Comparison of ENCODE assay signal across 18 cellular contexts in genomic region chr13:85728831-85729230, GRCh38.
DNase-seq lines count a peak whose midpoint lies in the region; ATAC-seq, FAIRE-seq and TF ChIP-seq lines count a peak whose summit lies in the region.
"Had no signal": no experiment of that assay in that cellular context is flagged by ENCODE, and none has a peak within 500 bp of the region (broad histone marks: within the 10 kb centered on the region; RNA-seq: fewer than 3 reads in every experiment).

No MANE protein-coding gene starts in this region.

- no peaks in the 10 kb centered on the region for H3K9me1 ChIP-seq in IMR-90 (ENCODE audit: insufficient read depth, low read length)

- H2AK9ac ChIP-seq in IMR-90 (replicated peaks; ENCODE audit: low read depth, low read length, poor library complexity), result no peak overlapping the region

- TF ChIP-seq POLR2A in A549 (IDR thresholded peaks at IDR 0.05; ENCODE audit: low read length) (no peak), IMR-90 (IDR thresholded peaks at IDR 0.05; ENCODE audit: low read depth, low read length) (no peak), adrenal gland (IDR thresholded peaks at IDR 0.05) (no peak)

- dilution Hi-C loops in IMR-90 (cut with HindIII; ENCODE audit: low sequenced_read_pairs, unreplicated experiment), result no loop called here

- TF ChIP-seq CTCF in A549 (IDR thresholded peaks at IDR 0.05), result no peak
- TF ChIP-seq CTCF in IMR-90 (conservative IDR thresholded peaks at IDR 0.05; ENCODE audit: low read depth, low read length), result no peak
- TF ChIP-seq CTCF in choroid plexus epithelial cell (conservative IDR thresholded peaks at IDR 0.05; ENCODE audit: low read depth, low read length), result no peak
- no peak for TF ChIP-seq CTCF in foreskin fibroblast (IDR thresholded peaks at IDR 0.05; ENCODE audit: low read depth, low read length)
- TF ChIP-seq CTCF in adrenal gland (IDR thresholded peaks at IDR 0.05), result no peak

- H3K79me1 ChIP-seq in IMR-90 (ENCODE audit: low read depth in 1 of 2, low read length in 2 of 2), result no peaks in the 10 kb centered on the region

- H3K23ac ChIP-seq in IMR-90 (ENCODE audit: low read depth, low read length), result 0 out of 2 replicates have a peak overlapping the region, but pooled peaks have one; percentile 23

- CTCF ChIA-PET in A549 (lab: Yijun Ruan, JAX) (no interaction called here), IMR-90 (lab: Yijun Ruan, JAX) (no interaction called here)

- H4K5ac ChIP-seq in IMR-90 (ENCODE audit: low read depth, low read length), result no peak overlapping the region

- peak overlapping the region; percentile 69; the same call in 1 of the 2 replicates for H3K4ac ChIP-seq in IMR-90 (ENCODE audit: low read depth, low read length)

- H4K20me1 ChIP-seq in IMR-90 (ENCODE audit: insufficient read depth, low read length), result no peaks in the 10 kb centered on the region

- H2BK15ac ChIP-seq in IMR-90 (ENCODE audit: low read depth, low read length), result no peak overlapping the region

- no peak for TF ChIP-seq RAD21 in A549 (conservative IDR thresholded peaks at IDR 0.05 in 1 of 2, IDR thresholded peaks at IDR 0.05 in 1 of 2)
- no peak for TF ChIP-seq RAD21 in IMR-90 (IDR thresholded peaks at IDR 0.05; ENCODE audit: low read length)

- peak overlapping the region; percentile 53; the same call in 1 of the 2 replicates for H2BK20ac ChIP-seq in IMR-90 (ENCODE audit: low read depth, low read length)

- H2BK120ac ChIP-seq in IMR-90 (ENCODE audit: low read depth, low read length), result peak overlapping the region; percentile 65; the same call in 1 of the 2 replicates

- no peak for TF ChIP-seq EP300 in A549 (IDR thresholded peaks at IDR 0.05)

- H3K9me3 ChIP-seq in A549, result no peaks in the 10 kb centered on the region
- peaks cover 2% of the 10 kb centered on the region; the same call in 1 of the 2 replicates for H3K9me3 ChIP-seq in IMR-90 (ENCODE audit: control insufficient read depth, insufficient read depth, low read length)
- H3K9me3 ChIP-seq in adrenal gland (replicated peaks in 1 of 3), result no peaks in the 10 kb centered on the region
- H3K9me3 ChIP-seq: HAP-1 had no signal

- POLR2A ChIA-PET in A549 (lab: Yijun Ruan, JAX), result no interaction called here
- POLR2A ChIA-PET in IMR-90 (lab: Charles Lee; ENCODE audit: unreplicated experiment), result no interaction called here

- in situ Hi-C loops in IMR-90 (cut with MboI; ENCODE audit: low sequenced_read_pairs), result no loop called here

- H3K27me3 ChIP-seq in IMR-90 (ENCODE audit: control insufficient read depth, insufficient read depth, low read length) (no peaks in the 10 kb centered on the region), adrenal gland (no peaks in the 10 kb centered on the region)

- peak overlapping the region; percentile 61 for H3K4me2 ChIP-seq in A549
- H3K4me2 ChIP-seq in IMR-90 (ENCODE audit: low read depth, low read length), result peak overlapping the region; percentile 67; the same call in 1 of the 2 replicates
- H3K4me2 ChIP-seq: SK-N-SH had no signal

- H3K36me3 ChIP-seq in IMR-90 (ENCODE audit: control insufficient read depth, insufficient read depth, low read length), result no peaks in the 10 kb centered on the region
- H3K36me3 ChIP-seq in adrenal gland (replicated peaks in 1 of 2), result no peaks in the 10 kb centered on the region
- H3K36me3 ChIP-seq: HAP-1 had no signal

- intact Hi-C loops in IMR-90 (cut with micrococcal nuclease) (loop anchor here (5.0 kb wide), 1 partner anchor 202 kb away; no protein-coding TSS in a partner anchor), adrenal gland (cut with DNase I) (no loop called here), posterior vena cava (cut with DNase I) (no loop called here)

- H3K18ac ChIP-seq in IMR-90 (ENCODE audit: low read depth, low read length), result peak overlapping the region; percentile 80; the same call in 1 of the 2 replicates

- FAIRE-seq in A549 (lab: Jason Lieb, UNC), result no peak
- FAIRE-seq: G401.6 had no signal

- no peak overlapping the region for H2AFZ ChIP-seq in IMR-90 (replicated peaks; ENCODE audit: low read length, poor library complexity)

- ATAC-seq in A549 (no peak), IMR-90 (ENCODE audit: low read depth) (peak; percentile 35)

- H3K4me3 ChIP-seq in A549, result no peak overlapping the region
- H3K4me3 ChIP-seq in IMR-90 (ENCODE audit: insufficient read depth, low read depth, low read length), result no peak overlapping the region
- no peak overlapping the region for H3K4me3 ChIP-seq in choroid plexus epithelial cell (ENCODE audit: low read depth, low read length)
- no peak overlapping the region for H3K4me3 ChIP-seq in foreskin fibroblast (ENCODE audit: low read depth in 1 of 2, low read length in 2 of 2)
- H3K4me3 ChIP-seq in adrenal gland, result no peak overlapping the region
- H3K4me3 ChIP-seq: HAP-1 had no signal

- H3K27ac ChIP-seq in A549 (peak overlapping the region in 1 of 2 experiments; percentile 3; a peak in 1 of 6 replicates), IMR-90 (ENCODE audit: insufficient read depth, low read length) (peak overlapping the region; percentile 81; the same call in 1 of the 2 replicates), adrenal gland (no peak overlapping the region)
- H3K27ac ChIP-seq: C4-2B had no signal

- H3K14ac ChIP-seq in IMR-90 (replicated peaks; ENCODE audit: low read depth, low read length), result peak overlapping the region; percentile 85

- H3K4me1 ChIP-seq in A549, result peaks cover 17% of the 10 kb centered on the region
- peaks cover 6% of the 10 kb centered on the region; the same call in 1 of the 2 replicates for H3K4me1 ChIP-seq in IMR-90 (ENCODE audit: control insufficient read depth, insufficient read depth, low read length)
- H3K4me1 ChIP-seq in adrenal gland (replicated peaks in 1 of 2), result no peaks in the 10 kb centered on the region
- H3K4me1 ChIP-seq: HAP-1 had no signal

- peak overlapping the region; percentile 89 for H2BK5ac ChIP-seq in IMR-90 (ENCODE audit: low read depth, low read length, poor library complexity, severe bottlenecking)

- H3K9ac ChIP-seq in IMR-90 (ENCODE audit: low read depth, low read length), result no peak overlapping the region
- H3K9ac ChIP-seq: SK-N-SH had no signal

- H3K56ac ChIP-seq in IMR-90 (ENCODE audit: extremely low read depth, insufficient read depth, low read length), result no peak overlapping the region

- no peak for DNase-seq in A549 (ENCODE audit: low read depth in 1 of 2, low spot score in 1 of 2)
- DNase-seq in IMR-90, result peak; percentile 74
- DNase-seq in choroid plexus epithelial cell (ENCODE audit: low read depth), result peak; percentile 12
- DNase-seq in foreskin fibroblast, result peak; percentile 0 to 32
- no peak for DNase-seq in adrenal gland
- DNase-seq in posterior vena cava (ENCODE audit: low spot score), result no peak
- no peak for DNase-seq in globus pallidus (ENCODE audit: low spot score)
- DNase-seq in hepatic stellate cell (ENCODE audit: low spot score), result no peak
- DNase-seq: DND-41, MV-4-11, NCI-H1417, NCI-H187, NCI-H524 treated with DMSO at 0.1 percent for 48 hours, SHP77, SK-N-SH had no signal

- H4K8ac ChIP-seq in IMR-90 (ENCODE audit: low read depth in 2 of 2, low read length in 2 of 2), result no peak overlapping the region; a peak in 1 of 4 replicates

- H4K91ac ChIP-seq in IMR-90 (ENCODE audit: insufficient read depth, low read depth, low read length), result peak overlapping the region; percentile 4; the same call in 1 of the 2 replicates

- BruUV-seq in IMR-90 (replicated peaks; lab: Mats Ljungman, UMichigan), result no TSS peak

- no peak overlapping the region for H2AK5ac ChIP-seq in IMR-90 (ENCODE audit: low read depth, low read length)

TF ChIP-seq in A549, 52 proteins besides CTCF, POLR2A, EP300 and RAD21 (continues in another document):
- TF ChIP-seq USF2 (IDR thresholded peaks at IDR 0.05), result no peak

TF ChIP-seq in IMR-90, 13 proteins besides CTCF, POLR2A, EP300 and RAD21:
- TF ChIP-seq NFE2L2 (IDR thresholded peaks at IDR 0.05; ENCODE audit: low read depth, low read length) (no peak), MXI1 (IDR thresholded peaks at IDR 0.05; ENCODE audit: borderline replicate concordance, low read depth, low read length) (no peak), SMC3 (IDR thresholded peaks at IDR 0.05; ENCODE audit: low read depth, low read length) (no peak), BHLHE40 (IDR thresholded peaks at IDR 0.05; ENCODE audit: low read depth, low read length) (no peak), CEBPB (IDR thresholded peaks at IDR 0.05; ENCODE audit: low read depth, low read length) (no peak), MAZ (IDR thresholded peaks at IDR 0.05; ENCODE audit: borderline replicate concordance, low read depth, low read length) (no peak), RFX5 (IDR thresholded peaks at IDR 0.05; ENCODE audit: low read depth, low read length) (no peak), CHD1 (IDR thresholded peaks at IDR 0.05; ENCODE audit: low read depth, low read length) (no peak), MAFK (IDR thresholded peaks at IDR 0.05; ENCODE audit: low read depth, low read length) (no peak), USF2 (IDR thresholded peaks at IDR 0.05; ENCODE audit: low read depth, low read length) (no peak), ELK1 (IDR thresholded peaks at IDR 0.05; ENCODE audit: borderline replicate concordance, low read depth, low read length) (no peak), RCOR1 (IDR thresholded peaks at IDR 0.05; ENCODE audit: insufficient replicate concordance, low read length) (no peak), FOS (IDR thresholded peaks at IDR 0.05; ENCODE audit: low read depth, low read length) (no peak)

Comparison
In these comparisons a context has a peak if more than half of its experiments do, and no peak if none do; other contexts are left out.
1. DNase-seq: peak in IMR-90 (single experiment), choroid plexus epithelial cell (single experiment) and foreskin fibroblast (2 of 2); none in A549 (0 of 2), adrenal gland (0 of 7), posterior vena cava (single experiment), globus pallidus (single experiment) and hepatic stellate cell (single experiment).